11 cellular contexts compared by ENCODE assay signal in genomic region chr3:42651248-42652091, GRCh38. TPM values are rescaled to one million over a fixed set of nuclear protein-coding genes. Genes with fewer than 3 reads are reported as not detected.
DNase-seq lines count a peak whose midpoint lies in the region; ATAC-seq and TF ChIP-seq lines count a peak whose summit lies in the region.
"Had no signal": no experiment of that assay in that cellular context is flagged by ENCODE, and none has a peak within 500 bp of the region (broad histone marks: within the 10 kb centered on the region; RNA-seq: fewer than 3 reads in every experiment).

No MANE protein-coding gene starts in this region.

- H3K4me1 ChIP-seq in SK-N-SH (ENCODE audit: control insufficient read depth in 1 of 2, insufficient read depth in 2 of 2, low read depth in 1 of 2, low read length in 1 of 2): peaks cover 24 to 42% of the 10 kb centered on the region in 2 experiments
- H3K4me1 ChIP-seq in esophagus squamous epithelium: peaks cover 36 to 61% (median 45%) of the 10 kb centered on the region in 3 donors

- H3K27ac ChIP-seq in SK-N-SH (ENCODE audit: low read depth in 2 of 2, low read length in 1 of 2): peak overlapping the region; percentile 83 to 84
- peak overlapping the region in 3 of 4 donors; percentile 94 to 96 (median 94) for H3K27ac ChIP-seq in esophagus squamous epithelium

- POLR2A ChIA-PET in SK-N-SH (lab: Yijun Ruan, JAX): interaction anchor here (0.6 kb wide), 1 partner anchor 174 kb away, joined by 6 read pairs; no protein-coding TSS in a partner anchor

- H3K9ac ChIP-seq in SK-N-SH: peak overlapping the region; percentile 41; the same call in 1 of the 2 replicates

- H3K9me3 ChIP-seq in SK-N-SH (no peaks in the 10 kb centered on the region), esophagus squamous epithelium (no peaks in the 10 kb centered on the region)

- CTCF ChIA-PET in SK-N-SH (lab: Yijun Ruan, JAX): interaction anchor here (1.0 to 2.3 kb wide), 4 partner anchors 15 to 129 kb away, joined by 3 to 9 read pairs (median 5); partner anchors contain the start of gene SEC22C

- no peaks in the 10 kb centered on the region for H3K9me2 ChIP-seq in SK-N-SH

- no peak for TF ChIP-seq EP300 in SK-N-SH (IDR thresholded peaks at IDR 0.05; ENCODE audit: borderline replicate concordance in 1 of 2, low read depth in 1 of 2, low read length in 1 of 2)

- TF ChIP-seq POLR2A in esophagus squamous epithelium (IDR thresholded peaks at IDR 0.05): no peak

- H3F3A ChIP-seq in SK-N-SH (replicated peaks; ENCODE audit: insufficient read depth): peaks cover 37% of the 10 kb centered on the region

- no peak overlapping the region for H3K4me3 ChIP-seq in SK-N-SH (ENCODE audit: low read depth in 2 of 2, low read length in 1 of 2)
- peak overlapping the region in 1 of 4 donors; percentile 23 for H3K4me3 ChIP-seq in esophagus squamous epithelium

- H4K20me1 ChIP-seq in SK-N-SH (ENCODE audit: insufficient read depth): no peaks in the 10 kb centered on the region; the same call in 1 of the 2 replicates

- no peak overlapping the region for H2AFZ ChIP-seq in SK-N-SH (ENCODE audit: low read depth)

- whole genome bisulfite sequencing in SK-N-SH (ENCODE audit: low lambda C conversion rate): 58% methylated on average over 9 of the region's 9 CpGs
- 68 to 73% methylated on average over 9 of the region's 9 CpGs for WGBS in esophagus squamous epithelium, 2 donors

- peaks cover 65% of the 10 kb centered on the region for H3K79me2 ChIP-seq in SK-N-SH (ENCODE audit: insufficient read depth)

- no peak for ATAC-seq in HG03039 (IDR thresholded peaks at IDR 0.05; ENCODE audit: unreplicated experiment)

- H3K4me2 ChIP-seq in SK-N-SH: peak overlapping the region; percentile 79

- H3K36me3 ChIP-seq in SK-N-SH (replicated peaks in 1 of 2; ENCODE audit: control insufficient read depth in 1 of 2, insufficient read depth in 2 of 2, low read length in 1 of 2) (peaks cover 15 to 30% of the 10 kb centered on the region in 2 experiments), esophagus squamous epithelium (peaks cover 0 to 42% (median 4%) of the 10 kb centered on the region in 3 donors)

- intact Hi-C loops in esophagus squamous epithelium (cut with DNase I): no loop called here

- peak; percentile 89 for DNase-seq in ELF-1 (ENCODE audit: low read depth, low spot score)
- no peak for DNase-seq in SK-N-SH
- DNase-seq in esophagus squamous epithelium (lab: John Stamatoyannopoulos, UW): no peak
- DNase-seq in renal cortical epithelial cell (ENCODE audit: low read depth): peak; percentile 70
- DNase-seq in SKM-1 (lab: John Stamatoyannopoulos, UW; ENCODE audit: unreplicated experiment): no peak
- no peak for DNase-seq in NCI-H1105 (lab: John Stamatoyannopoulos, UW)
- DNase-seq in central memory CD4-positive, alpha-beta T cell: no peak
- DNase-seq: activated naive CD4-positive, alpha-beta T cell treated with Interleukin-2 at 50 U/mL for 16 hours had no signal

- TF ChIP-seq RAD21 in SK-N-SH (IDR thresholded peaks at IDR 0.05; ENCODE audit: low read length): no peak

- no peaks in the 10 kb centered on the region for H3K27me3 ChIP-seq in SK-N-SH (ENCODE audit: insufficient read depth)
- no peaks in the 10 kb centered on the region for H3K27me3 ChIP-seq in esophagus squamous epithelium

- TF ChIP-seq CTCF in SK-N-SH (IDR thresholded peaks at IDR 0.05) (no peak), esophagus squamous epithelium (IDR thresholded peaks at IDR 0.05) (no peak)

TF ChIP-seq in SK-N-SH, 30 proteins besides CTCF, POLR2A, EP300 and RAD21 (continues in another document):
- TF ChIP-seq RCOR1 (IDR thresholded peaks at IDR 0.05; ENCODE audit: low read length) (no peak), RXRA (IDR thresholded peaks at IDR 0.05; ENCODE audit: borderline replicate concordance, low read depth) (peak; percentile 51; the same call in 1 of the 2 replicates), EZH2phosphoT487 (IDR thresholded peaks at IDR 0.05; ENCODE audit: borderline replicate concordance, low read depth) (no peak), SMC3 (IDR thresholded peaks at IDR 0.05; ENCODE audit: low read depth, low read length) (no peak), RFX5 (IDR thresholded peaks at IDR 0.05; ENCODE audit: low read length) (no peak), YY1 (IDR thresholded peaks at IDR 0.05; ENCODE audit: low read depth) (no peak), SIN3A (IDR thresholded peaks at IDR 0.05; ENCODE audit: borderline replicate concordance, low read depth, low read length) (no peak), PBX3 (IDR thresholded peaks at IDR 0.05) (peak; percentile 74), JUND (IDR thresholded peaks at IDR 0.05) (peak; percentile 69), GATA2 (CRISPR knock-in tag; IDR thresholded peaks at IDR 0.05) (no peak), ZBTB33 (IDR thresholded peaks at IDR 0.05; ENCODE audit: borderline replicate concordance, low read depth) (no peak), CHD2 (IDR thresholded peaks at IDR 0.05; ENCODE audit: low read length, partially characterized antibody) (no peak), TCF12 (IDR thresholded peaks at IDR 0.05) (peak; percentile 82), NRF1 (IDR thresholded peaks at IDR 0.05; ENCODE audit: low read depth, low read length) (no peak), MXI1 (IDR thresholded peaks at IDR 0.05; ENCODE audit: low read depth, low read length) (no peak), ELF1 (IDR thresholded peaks at IDR 0.05) (no peak), USF2 (IDR thresholded peaks at IDR 0.05; ENCODE audit: borderline replicate concordance, low read depth, low read length) (no peak), GABPA (IDR thresholded peaks at IDR 0.05; ENCODE audit: low read depth) (no peak)
- TF ChIP-seq, protein P1, sequence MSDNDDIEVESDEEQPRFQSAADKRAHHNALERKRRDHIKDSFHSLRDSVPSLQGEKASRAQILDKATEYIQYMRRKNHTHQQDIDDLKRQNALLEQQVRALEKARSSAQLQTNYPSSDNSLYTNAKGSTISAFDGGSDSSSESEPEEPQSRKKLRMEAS (IDR thresholded peaks at IDR 0.05; ENCODE audit: low read depth): no peak; the same call in 1 of the 2 replicates

RNA-seq across cellular contexts. Expression of gene ZBTB47, which starts 2.0 kb away (rescaled TPM):
- 9.9 and 13.0 TPM in 2 replicates for polyA plus RNA-seq in SK-N-SH (2012; rRNA removed)
- polyA plus RNA-seq in SK-N-SH (2012; cell fraction: cytosol; rRNA removed): 4.3 and 7.4 TPM in 2 replicates
- 18.6 and 21.5 TPM in 2 replicates for polyA plus RNA-seq in SK-N-SH (2012; cell fraction: nucleus; rRNA removed)
- 10 to 100 TPM in 2 of 4 donors, 1 to 10 TPM in 2; 5.0 to 34.3 (median 10.3) TPM for total RNA-seq in esophagus squamous epithelium
- total RNA-seq in renal cortical epithelial cell: 16.7 and 39.2 TPM in 2 replicates

RNA-seq across cellular contexts. Expression of gene KLHL40, which starts 33.9 kb away (rescaled TPM):
- not detected in 2 replicates for polyA plus RNA-seq in SK-N-SH (2012; rRNA removed)
- polyA plus RNA-seq in SK-N-SH (2012; cell fraction: cytosol; rRNA removed): not detected in 2 replicates
- not detected in 2 replicates for polyA plus RNA-seq in SK-N-SH (2012; cell fraction: nucleus; rRNA removed)
- total RNA-seq in esophagus squamous epithelium (not detected), renal cortical epithelial cell (not detected in 2 replicates)
- total RNA-seq: lower leg skin, OCI-LY7 had no signal

RNA-seq across cellular contexts. Expression of gene NKTR, which starts 51.0 kb away (rescaled TPM):
- 19.2 and 26.9 TPM in 2 replicates for polyA plus RNA-seq in SK-N-SH (2012; rRNA removed)
- 8.1 and 8.3 TPM in 2 replicates for polyA plus RNA-seq in SK-N-SH (2012; cell fraction: cytosol; rRNA removed)
- polyA plus RNA-seq in SK-N-SH (2012; cell fraction: nucleus; rRNA removed): 55.0 and 119 TPM in 2 replicates
- total RNA-seq in esophagus squamous epithelium (100 to 1,000 TPM in 1 of 4 donors, 10 to 100 TPM in 3; 18.0 to 112 (median 50.7) TPM), renal cortical epithelial cell (22.9 and 68.4 TPM in 2 replicates)

RNA-seq across cellular contexts. Expression of gene HHATL, which starts 51.1 kb away (rescaled TPM):
- polyA plus RNA-seq in SK-N-SH (2012; rRNA removed): not detected in 2 replicates
- not detected in 2 replicates for polyA plus RNA-seq in SK-N-SH (2012; cell fraction: cytosol; rRNA removed)
- 0.09 TPM in 1 of 2 replicates, not detected in the other for polyA plus RNA-seq in SK-N-SH (2012; cell fraction: nucleus; rRNA removed)
- not detected for total RNA-seq in esophagus squamous epithelium
- not detected in 2 replicates for total RNA-seq in renal cortical epithelial cell
- total RNA-seq: OCI-LY7 had no signal

Comparison
In these comparisons a context has a peak if more than half of its experiments do, and no peak if none do; other contexts are left out.
1. DNase-seq: peak in ELF-1 (single experiment) and renal cortical epithelial cell (single experiment); none in SK-N-SH (single experiment), esophagus squamous epithelium (single experiment), SKM-1 (single experiment), NCI-H1105 (single experiment) and central memory CD4-positive, alpha-beta T cell (single experiment).